11 cellular contexts compared by ENCODE assay signal in genomic region chr12:53585726-53586125, GRCh38. TPM values are rescaled to one million over a fixed set of nuclear protein-coding genes. Genes with fewer than 3 reads are reported as not detected.
DNase-seq lines count a peak whose midpoint lies in the region; ATAC-seq, FAIRE-seq and TF ChIP-seq lines count a peak whose summit lies in the region.
"Had no signal": no experiment of that assay in that cellular context is flagged by ENCODE, and none has a peak within 500 bp of the region (broad histone marks: within the 10 kb centered on the region; RNA-seq: fewer than 3 reads in every experiment).

No MANE protein-coding gene starts in this region.

- ATAC-seq in GM21367 (IDR thresholded peaks at IDR 0.05; ENCODE audit: unreplicated experiment) = peak; percentile 62
- peak; percentile 72 for ATAC-seq in HG03175 (IDR thresholded peaks at IDR 0.05; ENCODE audit: unreplicated experiment)
- no peak for ATAC-seq in HG02623 (IDR thresholded peaks at IDR 0.05; ENCODE audit: unreplicated experiment)

- TF ChIP-seq POLR2A in GM12892 (IDR thresholded peaks at IDR 0.05; ENCODE audit: low read depth, low read length) = no peak

- peak; percentile 51 for FAIRE-seq in GM12892 (lab: Jason Lieb, UNC)

- DNase-seq in GM12892 (ENCODE audit: insufficient read length) (no peak), cerebellar cortex (ENCODE audit: low spot score) (peak; percentile 66), NCI-H1048 (lab: John Stamatoyannopoulos, UW) (no peak), activated gamma-delta T cell (lab: John Stamatoyannopoulos, UW) (no peak)
- DNase-seq in activated CD4-positive, alpha-beta T cell treated with anti-CD3 and anti-CD28 coated beads, Interleukin-2, amount 50 U/mL, for 1 hour = no peak
- DNase-seq: activated CD4-positive, alpha-beta T cell treated with anti-CD3 and anti-CD28 coated beads for 48 hours; activated naive CD4-positive, alpha-beta T cell treated with anti-CD3 and anti-CD28 coated beads for 36 hours; NCI-H446 had no signal

RNA-seq across cellular contexts. Expression of gene ATF7, which starts 40.5 kb away (rescaled TPM):
- polyA plus RNA-seq in GM12892 (2012; ENCODE audit: missing spikeins) = 14.5 TPM
